13 cellular contexts compared by ENCODE assay signal in the genomic region with DNA sequence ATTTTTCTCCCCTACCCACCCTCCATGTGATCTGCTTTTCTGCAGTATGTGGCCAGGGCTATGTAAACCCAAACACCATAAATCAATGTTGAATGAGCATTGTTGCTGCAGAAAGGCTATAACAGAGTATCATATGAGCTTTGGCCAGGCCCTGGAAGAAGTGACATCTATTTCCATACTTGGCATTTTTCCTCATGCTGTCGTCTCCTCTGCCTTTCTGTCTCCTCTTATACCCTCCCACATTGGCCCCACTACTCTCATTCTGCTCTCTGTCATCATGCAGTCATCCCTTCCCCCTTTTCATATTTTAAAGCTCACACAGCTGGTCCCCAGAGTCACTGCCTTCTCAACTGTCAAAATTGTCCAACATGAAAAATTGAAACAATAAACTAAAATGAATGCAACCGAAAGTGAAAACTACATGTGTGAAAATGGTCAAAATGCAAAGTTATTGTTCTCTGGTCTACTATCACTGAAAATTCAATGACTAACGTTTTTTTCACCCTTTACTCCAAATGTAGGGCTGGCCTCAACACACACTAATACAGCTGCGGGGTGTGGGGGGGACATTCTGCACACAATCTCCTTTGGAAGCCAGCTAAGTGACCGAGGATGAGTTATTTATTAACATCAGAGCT.
DNase-seq lines count a peak whose midpoint lies in the region; ATAC-seq lines count a peak whose summit lies in the region.
"Had no signal": no experiment of that assay in that cellular context is flagged by ENCODE, and none has a peak within 500 bp of the region (broad histone marks: within the 10 kb centered on the region; RNA-seq: fewer than 3 reads in every experiment).

No MANE protein-coding gene starts in this region.

- DNase-seq in left kidney (ENCODE audit: low read depth, low spot score) (peak; percentile 42), Ammon's horn (ENCODE audit: low spot score) (no peak), T-helper 9 cell (no peak), NCI-H526 (lab: John Stamatoyannopoulos, UW) (no peak)
- DNase-seq: activated T-cell treated with anti-CD3 and anti-CD28 coated beads, Interleukin-2, amount 50 U/mL, for 72 hours; CD8-positive, alpha-beta memory T cell; central memory CD4-positive, alpha-beta T cell; NCI-H1417 treated with DMSO at 0.1 percent for 48 hours; spleen had no signal

- peak; percentile 80 for ATAC-seq in GM18873 (IDR thresholded peaks at IDR 0.05; ENCODE audit: low FRiP score, unreplicated experiment)
- peak; percentile 91 for ATAC-seq in GM21619 (IDR thresholded peaks at IDR 0.05; ENCODE audit: unreplicated experiment)
- peak; percentile 82 for ATAC-seq in HG03139 (IDR thresholded peaks at IDR 0.05; ENCODE audit: unreplicated experiment)
- ATAC-seq in activated CD4-positive, CD25-positive, alpha-beta regulatory T cell treated with anti-CD3 and anti-CD28 coated beads, Interleukin-2, amount 50 U/mL, for 24 hours, result no peak
- ATAC-seq: activated T-cell treated with anti-CD3 and anti-CD28 coated beads, Interleukin-2, amount 50 U/mL, for 72 hours had no signal

Comparison
In these comparisons a context has a peak if more than half of its experiments do, and no peak if none do; other contexts are left out.
1. ATAC-seq: peak in GM18873 (single experiment), GM21619 (single experiment) and HG03139 (single experiment); none in activated CD4-positive, CD25-positive, alpha-beta regulatory T cell treated with anti-CD3 and anti-CD28 coated beads, Interleukin-2, amount 50 U/mL, for 24 hours (0 of 2).